Comparison of ENCODE assay signal across 8 cellular contexts in genomic region chr11:102341844-102342318, GRCh38.
DNase-seq lines count a peak whose midpoint lies in the region; ATAC-seq and TF ChIP-seq lines count a peak whose summit lies in the region.

No MANE protein-coding gene starts in this region.

- POLR2A ChIA-PET in AG04449 (lab: Yijun Ruan, JAX): interaction anchor here (1.0 kb wide), 1 partner anchor 325 kb away, joined by 3 read pairs; no protein-coding TSS in a partner anchor

- H3K4me3 ChIP-seq in AG04449 (ENCODE audit: low read depth, low read length): no peak overlapping the region

- ATAC-seq in GM18511 (IDR thresholded peaks at IDR 0.05; ENCODE audit: unreplicated experiment) (peak; percentile 49), HG03108 (IDR thresholded peaks at IDR 0.05; ENCODE audit: unreplicated experiment) (peak; percentile 41)

- CTCF ChIA-PET in AG04449 (lab: Yijun Ruan, JAX): interaction anchor here (0.6 to 6.1 kb wide), 52 partner anchors 8 to 462 kb away, joined by 3 to 61 read pairs (median 4); no protein-coding TSS in a partner anchor

- peak; percentile 77 for TF ChIP-seq CTCF in AG04449 (IDR thresholded peaks at IDR 0.05; ENCODE audit: insufficient read depth, low read length, missing control alignments)

- DNase-seq in AG04449 (ENCODE audit: low read depth, low spot score) (peak; percentile 53), NCI-H2227 (lab: John Stamatoyannopoulos, UW; ENCODE audit: unreplicated experiment) (peak; percentile 78), kidney glomerular epithelial cell (lab: John Stamatoyannopoulos, UW) (peak; percentile 75)
- DNase-seq in activated CD4-positive, CD25-positive, alpha-beta regulatory T cell (lab: John Stamatoyannopoulos, UW): peak; percentile 30 to 49 (median 38)
- peak; percentile 63 for DNase-seq in central memory CD4-positive, alpha-beta T cell
- peak; percentile 82 for DNase-seq in stimulated activated CD4-positive, alpha-beta T cell treated with anti-CD3 and anti-CD28 coated beads, Interleukin-4, amount 100 ng/mL, for 24 hours
